In the genomic region with DNA sequence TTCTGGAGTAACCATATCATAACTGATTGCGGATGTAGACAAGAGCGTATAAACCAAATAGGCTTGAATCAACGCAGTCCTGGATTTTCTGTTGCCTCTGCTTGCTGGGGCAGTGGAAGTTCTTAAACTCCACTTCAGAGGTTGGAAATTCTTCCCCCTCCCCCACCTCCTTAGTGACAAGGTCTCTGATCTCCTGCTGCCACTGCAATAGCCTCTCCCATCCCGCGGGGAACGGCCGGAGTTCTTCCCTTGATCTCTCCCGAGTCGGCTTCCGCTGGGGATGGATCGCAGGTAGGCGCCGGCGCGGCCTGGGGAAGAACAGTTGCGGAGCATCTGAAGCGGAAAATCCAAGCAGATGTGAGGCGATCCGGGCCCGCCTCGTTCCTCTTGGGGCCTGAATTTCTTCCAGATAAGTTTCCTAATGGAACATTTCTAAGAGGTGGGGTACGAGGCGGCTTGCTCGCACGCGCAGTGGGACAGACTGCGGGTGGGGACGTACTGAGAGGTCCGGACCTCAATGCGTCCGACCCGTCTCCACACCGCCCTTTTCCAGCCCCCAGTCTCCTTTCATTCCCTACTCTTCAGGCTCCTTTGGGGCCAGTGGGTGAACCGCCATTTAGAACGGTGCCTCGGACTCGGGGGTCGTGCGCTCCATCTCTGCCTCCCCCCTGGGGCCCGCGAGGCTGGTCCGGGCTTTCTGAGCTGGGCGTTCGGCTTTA, we compare ENCODE assay signal across 20 cellular contexts. TPM values are rescaled to one million over a fixed set of nuclear protein-coding genes. Genes with fewer than 3 reads are reported as not detected.
DNase-seq lines count a peak whose midpoint lies in the region; ATAC-seq and TF ChIP-seq lines count a peak whose summit lies in the region.
"Had no signal": no experiment of that assay in that cellular context is flagged by ENCODE, and none has a peak within 500 bp of the region (broad histone marks: within the 10 kb centered on the region; RNA-seq: fewer than 3 reads in every experiment).

No MANE protein-coding gene starts in this region.

- H3K4me1 Mint-ChIP-seq in endodermal cell (peaks cover 23% of the 10 kb centered on the region), nephron (peaks cover 39% of the 10 kb centered on the region), Calu3 (ENCODE audit: low read depth, unreplicated experiment) (no peaks in the 10 kb centered on the region)

- no peak for ATAC-seq in HG02852 (IDR thresholded peaks at IDR 0.05; ENCODE audit: unreplicated experiment)
- ATAC-seq: lower lobe of right lung had no signal

- no peaks in the 10 kb centered on the region for H3K36me3 ChIP-seq in endodermal cell (ENCODE audit: control insufficient read depth, insufficient read depth, low read length)
- H3K36me3 ChIP-seq: lower lobe of right lung, prostate gland, tibial artery had no signal

- H3K4me3 Mint-ChIP-seq in endodermal cell (no peak overlapping the region), nephron (peak overlapping the region; percentile 38 to 67 (median 60)), Calu3 (ENCODE audit: low read depth, unreplicated experiment) (no peak overlapping the region)

- H3K27me3 ChIP-seq in endodermal cell (ENCODE audit: control insufficient read depth, insufficient read depth, low read length, poor library complexity, severe bottlenecking), result peaks cover 98% of the 10 kb centered on the region

- no TSS peak for BruUV-seq in Calu3 (replicated peaks; lab: Mats Ljungman, UMichigan)

- H3K27me3 Mint-ChIP-seq in endodermal cell (ENCODE audit: insufficient read depth) (peaks cover 98% of the 10 kb centered on the region), nephron (ENCODE audit: low read depth) (peaks cover 97% of the 10 kb centered on the region), Calu3 (ENCODE audit: unreplicated experiment) (no peaks in the 10 kb centered on the region)

- H3K36me3 Mint-ChIP-seq in endodermal cell (ENCODE audit: low read depth) (no peaks in the 10 kb centered on the region), nephron (ENCODE audit: low read depth) (no peaks in the 10 kb centered on the region), Calu3 (ENCODE audit: insufficient read depth, unreplicated experiment) (peaks cover 23% of the 10 kb centered on the region)

- TF ChIP-seq CTCF in GM20000 (IDR thresholded peaks at IDR 0.05; ENCODE audit: extremely low read depth, missing control alignments) (no peak), endodermal cell (conservative IDR thresholded peaks at IDR 0.05) (no peak), nephron (IDR thresholded peaks at IDR 0.05; ENCODE audit: unreplicated experiment in 3 of 3) (no peak), Calu3 (IDR thresholded peaks at IDR 0.05; ENCODE audit: unreplicated experiment) (no peak)

- H3K9me3 Mint-ChIP-seq in endodermal cell, result no peaks in the 10 kb centered on the region
- peaks cover 3% of the 10 kb centered on the region for H3K9me3 Mint-ChIP-seq in nephron
- H3K9me3 Mint-ChIP-seq in Calu3 (ENCODE audit: low read depth, unreplicated experiment), result no peaks in the 10 kb centered on the region

- H3K4me1 ChIP-seq in endodermal cell (ENCODE audit: control insufficient read depth, insufficient read depth, low read length), result no peaks in the 10 kb centered on the region

- H3K27ac ChIP-seq in endodermal cell (ENCODE audit: low read depth, low read length), result no peak overlapping the region
- H3K27ac ChIP-seq: 22Rv1, lower lobe of right lung, prostate gland, tibial artery had no signal

- DNase-seq in NCI-H82 (lab: John Stamatoyannopoulos, UW), result peak; percentile 57
- DNase-seq in NCI-H82 treated with DMSO at 0.1 percent for 48 hours (lab: John Stamatoyannopoulos, UW; ENCODE audit: unreplicated experiment), result no peak
- peak; percentile 28 for DNase-seq in GM20000 (ENCODE audit: low spot score)
- DNase-seq in endodermal cell, result peak; percentile 86
- no peak for DNase-seq in Calu3
- DNase-seq in SIG-M5 (lab: John Stamatoyannopoulos, UW), result no peak
- DNase-seq: activated gamma-delta T cell, DMS53, Kasumi-1, lower lobe of right lung, naive B cell, NCI-H1436, SW 1271, tibial artery had no signal

- 2 to 4% methylated on average over 24 to 44 of the region's 44 CpGs for WGBS in endodermal cell (ENCODE audit: insufficient coverage in 1 of 2, insufficient read length in 1 of 2), 2 experiments

- no peaks in the 10 kb centered on the region for H3K9me3 ChIP-seq in endodermal cell (ENCODE audit: control insufficient read depth, low read length)
- H3K9me3 ChIP-seq: lower lobe of right lung, prostate gland had no signal

- H3K27ac Mint-ChIP-seq in endodermal cell, result no peak overlapping the region
- H3K27ac Mint-ChIP-seq in nephron, result peak overlapping the region in 1 of 3 experiments; percentile 81
- no peak overlapping the region for H3K27ac Mint-ChIP-seq in Calu3 (ENCODE audit: unreplicated experiment)
- H3K27ac Mint-ChIP-seq: naive B cell had no signal

- H3K9ac ChIP-seq in endodermal cell (ENCODE audit: extremely low read depth, low read length, poor library complexity, severe bottlenecking), result no peak overlapping the region

- H3K4me3 ChIP-seq in endodermal cell (ENCODE audit: low read length), result no peak overlapping the region
- H3K4me3 ChIP-seq: lower lobe of right lung, prostate gland, tibial artery had no signal

- intact Hi-C loops in Calu3 (cut with micrococcal nuclease; ENCODE audit: unreplicated experiment), result loop anchor here (10.0 kb wide), 1 partner anchor 61 kb away; no protein-coding TSS in a partner anchor

- CTCF ChIA-PET in Calu3 (lab: Charles Lee), result no interaction called here

RNA-seq across cellular contexts. Expression of gene SIM2, which starts 3.1 kb away (rescaled TPM):
- total RNA-seq in endodermal cell, result not detected
- polyA plus RNA-seq in endodermal cell (2013, experiment 1 of 2), result not detected
- 0.04 TPM for polyA plus RNA-seq in endodermal cell (2013, experiment 2 of 2)
- 15.1 and 15.4 TPM in 2 replicates for total RNA-seq in Calu3 (2022)
- total RNA-seq: frontal cortex, lower lobe of right lung had no signal
- polyA plus RNA-seq: BJ had no signal

Comparison
In these comparisons a context has a peak if more than half of its experiments do, and no peak if none do; other contexts are left out.
1. DNase-seq: peak in NCI-H82 (single experiment), GM20000 (single experiment) and endodermal cell (single experiment); none in NCI-H82 treated with DMSO at 0.1 percent for 48 hours (single experiment), Calu3 (single experiment) and SIG-M5 (single experiment).
2. H3K4me3 Mint-ChIP-seq: peak in nephron (3 of 3); none in endodermal cell (single experiment) and Calu3 (single experiment).
3. RNA of gene SIM2, which starts 3.1 kb away (total RNA-seq): 15.1 to 15.4 TPM in Calu3; not detected in endodermal cell; every median in the first group is over 10 times any median in the second.